Comparison of ENCODE assay signal across 1 cellular context in the genomic region with DNA sequence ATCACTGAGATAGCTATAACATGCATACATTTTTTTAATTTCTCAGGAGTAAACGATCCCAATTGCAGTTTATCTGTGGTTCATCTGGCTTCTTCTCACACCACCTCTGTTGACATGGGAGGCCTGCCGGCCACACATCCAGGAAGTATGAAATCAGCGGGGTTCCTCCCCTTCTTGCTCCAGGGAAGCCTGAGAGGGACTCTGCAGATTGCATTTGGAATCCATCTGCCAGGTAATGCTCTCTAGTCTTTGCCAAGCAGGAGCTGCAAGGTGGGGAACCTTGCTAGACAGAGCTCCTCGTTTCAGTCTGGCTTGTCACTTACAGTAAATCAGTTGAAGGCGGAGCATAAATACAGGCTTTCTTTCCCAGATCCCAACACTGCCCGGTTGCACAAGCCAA.
TF ChIP-seq lines count a peak whose summit lies in the region.

No MANE protein-coding gene starts in this region.

TF ChIP-seq in GM23338, 12 proteins besides CTCF, POLR2A, EP300 and RAD21 (continued from another document):
- TF ChIP-seq ZNF462 (CRISPR knock-in tag; IDR thresholded peaks at IDR 0.05): no peak
- no peak for TF ChIP-seq POLR2AphosphoS5 (IDR thresholded peaks at IDR 0.05; ENCODE audit: low read depth)
